1 cellular context compared by ENCODE assay signal in the genomic region with DNA sequence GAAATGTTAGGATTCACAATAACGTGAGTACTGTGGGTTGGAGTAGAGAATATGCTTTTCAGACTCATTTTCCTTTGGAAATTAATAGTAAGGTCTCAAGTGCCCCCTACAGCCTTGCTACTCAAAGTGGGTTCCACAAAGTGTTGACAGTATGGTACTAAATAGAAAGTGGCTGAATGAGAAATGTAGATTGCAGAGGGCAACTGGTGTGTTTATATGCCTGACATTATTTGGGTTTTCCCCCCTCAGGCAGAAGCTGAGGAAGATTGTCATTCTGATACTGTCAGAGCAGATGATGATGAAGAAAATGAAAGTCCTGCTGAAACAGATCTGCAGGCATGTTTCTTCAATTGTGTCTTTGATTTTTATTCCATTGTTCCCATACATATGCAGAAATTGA.
TF ChIP-seq lines count a peak whose summit lies in the region.

No MANE protein-coding gene starts in this region.

TF ChIP-seq in HepG2, 621 proteins besides CTCF, POLR2A, EP300 and RAD21:
- TF ChIP-seq, protein P1, sequence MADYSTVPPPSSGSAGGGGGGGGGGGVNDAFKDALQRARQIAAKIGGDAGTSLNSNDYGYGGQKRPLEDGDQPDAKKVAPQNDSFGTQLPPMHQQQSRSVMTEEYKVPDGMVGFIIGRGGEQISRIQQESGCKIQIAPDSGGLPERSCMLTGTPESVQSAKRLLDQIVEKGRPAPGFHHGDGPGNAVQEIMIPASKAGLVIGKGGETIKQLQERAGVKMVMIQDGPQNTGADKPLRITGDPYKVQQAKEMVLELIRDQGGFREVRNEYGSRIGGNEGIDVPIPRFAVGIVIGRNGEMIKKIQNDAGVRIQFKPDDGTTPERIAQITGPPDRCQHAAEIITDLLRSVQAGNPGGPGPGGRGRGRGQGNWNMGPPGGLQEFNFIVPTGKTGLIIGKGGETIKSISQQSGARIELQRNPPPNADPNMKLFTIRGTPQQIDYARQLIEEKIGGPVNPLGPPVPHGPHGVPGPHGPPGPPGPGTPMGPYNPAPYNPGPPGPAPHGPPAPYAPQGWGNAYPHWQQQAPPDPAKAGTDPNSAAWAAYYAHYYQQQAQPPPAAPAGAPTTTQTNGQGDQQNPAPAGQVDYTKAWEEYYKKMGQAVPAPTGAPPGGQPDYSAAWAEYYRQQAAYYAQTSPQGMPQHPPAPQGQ (CRISPR knock-in tag; IDR thresholded peaks at IDR 0.05; ENCODE audit: borderline replicate concordance) = no peak
- peak; percentile 53 for TF ChIP-seq STAG1 (CRISPR knock-in tag; IDR thresholded peaks at IDR 0.05)
- TF ChIP-seq, protein P2, sequence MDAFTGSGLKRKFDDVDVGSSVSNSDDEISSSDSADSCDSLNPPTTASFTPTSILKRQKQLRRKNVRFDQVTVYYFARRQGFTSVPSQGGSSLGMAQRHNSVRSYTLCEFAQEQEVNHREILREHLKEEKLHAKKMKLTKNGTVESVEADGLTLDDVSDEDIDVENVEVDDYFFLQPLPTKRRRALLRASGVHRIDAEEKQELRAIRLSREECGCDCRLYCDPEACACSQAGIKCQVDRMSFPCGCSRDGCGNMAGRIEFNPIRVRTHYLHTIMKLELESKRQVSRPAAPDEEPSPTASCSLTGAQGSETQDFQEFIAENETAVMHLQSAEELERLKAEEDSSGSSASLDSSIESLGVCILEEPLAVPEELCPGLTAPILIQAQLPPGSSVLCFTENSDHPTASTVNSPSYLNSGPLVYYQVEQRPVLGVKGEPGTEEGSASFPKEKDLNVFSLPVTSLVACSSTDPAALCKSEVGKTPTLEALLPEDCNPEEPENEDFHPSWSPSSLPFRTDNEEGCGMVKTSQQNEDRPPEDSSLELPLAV (CRISPR knock-in tag; conservative IDR thresholded peaks at IDR 0.05; ENCODE audit: low read depth) = no peak
